Comparison of ENCODE assay signal across 9 cellular contexts in genomic region chr20:59938221-59938620, GRCh38. TPM values are rescaled to one million over a fixed set of nuclear protein-coding genes. Genes with fewer than 3 reads are reported as not detected.
A peak's percentile ranks its signal among the peaks of the same experiment; 100 is the strongest.
DNase-seq lines count a peak whose midpoint lies in the region; ATAC-seq and TF ChIP-seq lines count a peak whose summit lies in the region.
"Had no signal": no experiment of that assay in that cellular context is flagged by ENCODE, and none has a peak within 500 bp of the region (broad histone marks: within the 10 kb centered on the region; RNA-seq: fewer than 3 reads in every experiment).

No MANE protein-coding gene starts in this region.

- H3K4me3 Mint-ChIP-seq in T-cell: peak overlapping the region; percentile 78 to 98 (median 85)

- peaks cover 9% of the 10 kb centered on the region for H3K36me3 Mint-ChIP-seq in T-cell

- POLR2A ChIA-PET in T-cell (lab: Charles Lee): interaction anchor here in 1 of 2 donors (0.5 kb wide), 1 partner anchor 1290 kb away, joined by 3 read pairs; no protein-coding TSS in a partner anchor

- peak overlapping the region; percentile 79 to 80 for H3K27ac Mint-ChIP-seq in T-cell

- H3K27ac ChIP-seq in esophagus squamous epithelium (peak overlapping the region in 2 of 4 donors; percentile 32 to 92), prostate gland (peak overlapping the region; percentile 9 to 96)

- DNase-seq in EL (peak; percentile 81), T-cell (no peak), esophagus squamous epithelium (lab: John Stamatoyannopoulos, UW) (no peak), prostate gland (ENCODE audit: low spot score) (no peak), Ammon's horn (ENCODE audit: low spot score) (no peak), GDM1 (lab: John Stamatoyannopoulos, UW) (no peak)
- DNase-seq: KBM-7 had no signal

- H3K9me3 ChIP-seq in esophagus squamous epithelium: no peaks in the 10 kb centered on the region
- H3K9me3 ChIP-seq in prostate gland: no peaks in the 10 kb centered on the region

- no peak for ATAC-seq in T-cell (replicated peaks in 1 of 4)
- ATAC-seq in GM18867 (IDR thresholded peaks at IDR 0.05; ENCODE audit: unreplicated experiment): no peak
- ATAC-seq in HG03045 (IDR thresholded peaks at IDR 0.05; ENCODE audit: unreplicated experiment): no peak

- peaks cover 36 to 78% (median 37%) of the 10 kb centered on the region in 3 donors for H3K4me1 ChIP-seq in esophagus squamous epithelium
- H3K4me1 ChIP-seq in prostate gland (replicated peaks): peaks cover 20% of the 10 kb centered on the region

- TF ChIP-seq POLR2A in esophagus squamous epithelium (IDR thresholded peaks at IDR 0.05) (no peak), prostate gland (IDR thresholded peaks at IDR 0.05) (no peak)

- H3K27me3 ChIP-seq in esophagus squamous epithelium (no peaks in the 10 kb centered on the region), prostate gland (replicated peaks; ENCODE audit: insufficient read depth) (no peaks in the 10 kb centered on the region)

- no peaks in the 10 kb centered on the region for H3K9me3 Mint-ChIP-seq in T-cell

- H3K36me3 ChIP-seq in esophagus squamous epithelium (peaks cover 0 to 14% (median 0%) of the 10 kb centered on the region in 3 donors), prostate gland (no peaks in the 10 kb centered on the region)

- no peaks in the 10 kb centered on the region for H3K27me3 Mint-ChIP-seq in T-cell

- H3K4me3 ChIP-seq in esophagus squamous epithelium: peak overlapping the region in 3 of 4 donors; percentile 11 to 87 (median 67)
- peak overlapping the region in 1 of 2 donors; percentile 78 for H3K4me3 ChIP-seq in prostate gland

- intact Hi-C loops in esophagus squamous epithelium (cut with DNase I) (no loop called here), prostate gland (cut with DNase I) (no loop called here)

- 62 to 67% methylated on average over 4 of the region's 4 CpGs for WGBS in esophagus squamous epithelium, 2 donors
- WGBS in prostate gland: 35% methylated on average over 4 of the region's 4 CpGs

- TF ChIP-seq CTCF in esophagus squamous epithelium (IDR thresholded peaks at IDR 0.05) (no peak), prostate gland (IDR thresholded peaks at IDR 0.05) (no peak)

- peaks cover 36 to 61% (median 53%) of the 10 kb centered on the region in 3 donors for H3K4me1 Mint-ChIP-seq in T-cell

- CTCF ChIA-PET in T-cell (lab: Charles Lee): interaction anchor here in 1 of 2 donors (0.9 kb wide), 1 partner anchor 12 kb away, joined by 3 read pairs; no protein-coding TSS in a partner anchor

RNA-seq across cellular contexts. Expression of gene PPP1R3D, which starts 1.9 kb away (rescaled TPM):
- total RNA-seq in T-cell: 10 to 100 TPM in 2 of 5 donors, 1 to 10 TPM in 3; 3.6 to 10.9 (median 9.7) TPM
- total RNA-seq in esophagus squamous epithelium: 10 to 100 TPM in 3 of 4 donors, 1 to 10 TPM in 1; 8.4 to 14.7 (median 10.8) TPM
- total RNA-seq in prostate gland: 10 to 100 TPM; 16.0 to 16.6 TPM

RNA-seq across cellular contexts. Expression of gene FAM217B, which starts 2.0 kb away (rescaled TPM):
- total RNA-seq in T-cell (10 to 100 TPM; 19.3 to 35.6 (median 29.5) TPM), esophagus squamous epithelium (1 to 10 TPM; 5.1 to 9.3 (median 6.4) TPM), prostate gland (10 to 100 TPM; 13.7 to 18.2 TPM)

RNA-seq across cellular contexts. Expression of gene SYCP2, which starts 4.8 kb away (rescaled TPM):
- 1 to 10 TPM; 3.0 to 6.0 (median 3.8) TPM for total RNA-seq in T-cell
- 1 to 10 TPM in 3 of 4 donors, under 1 TPM in 1; 0.92 to 4.5 (median 1.8) TPM for total RNA-seq in esophagus squamous epithelium
- 10 to 100 TPM in 1 of 2 donors, 1 to 10 TPM in 1; 4.8 to 10.6 TPM for total RNA-seq in prostate gland

RNA-seq across cellular contexts. Expression of gene CDH26, which starts 20.0 kb away (rescaled TPM):
- total RNA-seq in T-cell (1 to 10 TPM; 1.5 to 5.2 (median 2.9) TPM), esophagus squamous epithelium (10 to 100 TPM in 1 of 4 donors, 1 to 10 TPM in 3; 2.5 to 10.3 (median 4.0) TPM), prostate gland (10 to 100 TPM; 11.0 to 30.6 TPM)
